Comparison of ENCODE assay signal across 20 cellular contexts in genomic region chr17:35534694-35535093, GRCh38. TPM values are rescaled to one million over a fixed set of nuclear protein-coding genes. Genes with fewer than 3 reads are reported as not detected.
DNase-seq lines count a peak whose midpoint lies in the region; ATAC-seq, FAIRE-seq and TF ChIP-seq lines count a peak whose summit lies in the region.
"Had no signal": no experiment of that assay in that cellular context is flagged by ENCODE, and none has a peak within 500 bp of the region (broad histone marks: within the 10 kb centered on the region; RNA-seq: fewer than 3 reads in every experiment).

No MANE protein-coding gene starts in this region.

- no peak overlapping the region for H2AFZ ChIP-seq in HepG2 (ENCODE audit: low read length)
- H2AFZ ChIP-seq: GM23248 had no signal

- H3K4me1 Mint-ChIP-seq in activated CD8-positive, alpha-beta T cell treated with anti-CD3 and anti-CD28 coated beads, Interleukin-2, amount 10 ng/mL, durations not matched to agents 7 days and 5 days (ENCODE audit: low read depth): peaks cover 40% of the 10 kb centered on the region

- peak overlapping the region; percentile 98 for H3K27ac Mint-ChIP-seq in activated CD8-positive, alpha-beta T cell treated with anti-CD3 and anti-CD28 coated beads, Interleukin-2, amount 10 ng/mL, durations not matched to agents 7 days and 5 days

- peak overlapping the region in 1 of 2 donors; percentile 54 for H3K9ac ChIP-seq in liver (ENCODE audit: low read depth in 1 of 2, low read length in 2 of 2)
- H3K9ac ChIP-seq in HepG2 (ENCODE audit: insufficient read depth, low read depth, low read length): no peak overlapping the region
- H3K9ac ChIP-seq: GM23248 had no signal

- H3K27me3 Mint-ChIP-seq in activated CD8-positive, alpha-beta T cell treated with anti-CD3 and anti-CD28 coated beads, Interleukin-2, amount 10 ng/mL, durations not matched to agents 7 days and 5 days (ENCODE audit: low read depth): no peaks in the 10 kb centered on the region

- no peak for ATAC-seq in HepG2
- no peak for ATAC-seq in activated CD8-positive, alpha-beta T cell treated with anti-CD3 and anti-CD28 coated beads, Interleukin-2, amount 10 ng/mL, durations not matched to agents 7 days and 5 days
- ATAC-seq in right lobe of liver: peak; percentile 78 to 86 (median 80)
- ATAC-seq: left colon had no signal

- H3K9me3 ChIP-seq in liver (ENCODE audit: control insufficient read depth in 4 of 4, low read length in 3 of 4) (no peaks in the 10 kb centered on the region), HepG2 (ENCODE audit: low read length) (no peaks in the 10 kb centered on the region), right lobe of liver (no peaks in the 10 kb centered on the region)
- H3K9me3 ChIP-seq: sigmoid colon had no signal

- no peak overlapping the region for H3K4me3 ChIP-seq in liver (ENCODE audit: low read depth in 1 of 3, low read length in 3 of 3)
- no peak overlapping the region for H3K4me3 ChIP-seq in HepG2 (replicated peaks in 1 of 3; ENCODE audit: insufficient read depth in 1 of 3, low read depth in 2 of 3, low read length in 3 of 3)
- no peak overlapping the region for H3K4me3 ChIP-seq in right lobe of liver
- H3K4me3 ChIP-seq in urinary bladder (ENCODE audit: low read depth, low read length): no peak overlapping the region
- H3K4me3 ChIP-seq: GM23248, sigmoid colon had no signal

- no peak for DNase-seq in HepG2 (ENCODE audit: low spot score)
- DNase-seq in activated CD8-positive, alpha-beta T cell treated with anti-CD3 and anti-CD28 coated beads, Interleukin-2, amount 10 ng/mL, durations not matched to agents 7 days and 5 days: no peak
- no peak for DNase-seq in right lobe of liver
- DNase-seq in DMS153 (lab: John Stamatoyannopoulos, UW): no peak
- DNase-seq in SHP77 (lab: John Stamatoyannopoulos, UW): no peak
- DNase-seq in AML-193 (lab: John Stamatoyannopoulos, UW): no peak
- DNase-seq: aorta; GM23248; left colon; NCI-H2029; NCI-H510A treated with DMSO at 0.1 percent for 48 hours; occipital lobe; Right ventricle myocardium superior; sigmoid colon; stimulated activated CD4-positive, alpha-beta T cell treated with anti-CD3 and anti-CD28 coated beads, Interleukin-2, amount 100 ng/mL, for 24 hours had no signal

- intact Hi-C loops in HepG2 (cut with micrococcal nuclease; ENCODE audit: unreplicated experiment): loop anchor here (10.0 kb wide), 1 partner anchor 1110 kb away; no protein-coding TSS in a partner anchor
- intact Hi-C loops in right lobe of liver (cut with DNase I): loop anchor here (5.0 to 10.0 kb wide), 2 partner anchors 222 to 360 kb away; no protein-coding TSS in a partner anchor

- in situ Hi-C loops in HepG2 (cut with HindIII; ENCODE audit: extremely low pct_ligation_motif_present, low pct_unique_long_range_greater_than_20kb): loop anchor here (5.0 to 25.0 kb wide), 3 partner anchors 222 to 1122 kb away; no protein-coding TSS in a partner anchor

- TF ChIP-seq RAD21 in liver (IDR thresholded peaks at IDR 0.05) (peak in 1 of 2 donors; percentile 39), HepG2 (CRISPR knock-in tag; IDR thresholded peaks at IDR 0.05) (no peak)

- no TSS peak for BruUV-seq in HepG2 (replicated peaks; lab: Mats Ljungman, UMichigan)

- H3K27me3 ChIP-seq in liver (ENCODE audit: control insufficient read depth in 4 of 4, insufficient read depth in 4 of 4, low read length in 3 of 4) (no peaks in the 10 kb centered on the region), HepG2 (ENCODE audit: control insufficient read depth in 1 of 2, insufficient read depth in 2 of 2, low read length in 2 of 2) (peaks cover 0 to 3% of the 10 kb centered on the region in 2 experiments; a peak in 1 of 5 replicates), right lobe of liver (no peaks in the 10 kb centered on the region)
- H3K27me3 ChIP-seq: sigmoid colon had no signal

- no peak for TF ChIP-seq POLR2A in HepG2 (IDR thresholded peaks at IDR 0.05; ENCODE audit: insufficient read depth in 1 of 2, low read depth in 2 of 2, low read length in 2 of 2)
- no peak for TF ChIP-seq POLR2A in right lobe of liver (IDR thresholded peaks at IDR 0.05)

- H3K27ac ChIP-seq in liver (ENCODE audit: low read depth in 1 of 2, low read length in 2 of 2) (peak overlapping the region in 1 of 2 donors; percentile 5), HepG2 (ENCODE audit: extremely low read length, insufficient read depth, low read length) (no peak overlapping the region), right lobe of liver (no peak overlapping the region), urinary bladder (ENCODE audit: low read depth) (peak overlapping the region; percentile 16)
- H3K27ac ChIP-seq: GM23248, sigmoid colon had no signal

- H3K36me3 ChIP-seq in liver (ENCODE audit: control insufficient read depth in 4 of 4, insufficient read depth in 3 of 4, low read depth in 1 of 4, low read length in 3 of 4) (no peaks in the 10 kb centered on the region), HepG2 (replicated peaks in 1 of 2; ENCODE audit: control insufficient read depth in 1 of 2, insufficient read depth in 2 of 2, low read length in 2 of 2) (no peaks in the 10 kb centered on the region), right lobe of liver (no peaks in the 10 kb centered on the region), urinary bladder (ENCODE audit: insufficient read depth) (no peaks in the 10 kb centered on the region)
- H3K36me3 ChIP-seq: sigmoid colon had no signal

- no peaks in the 10 kb centered on the region for H3K79me2 ChIP-seq in HepG2 (ENCODE audit: insufficient read depth, low read length)

- TF ChIP-seq EP300 in HepG2 (IDR thresholded peaks at IDR 0.05; ENCODE audit: low read depth in 2 of 2, low read length in 2 of 2): no peak
- TF ChIP-seq EP300 in HepG2 (CRISPR knock-in tag; IDR thresholded peaks at IDR 0.05; ENCODE audit: borderline replicate concordance): no peak

- TF ChIP-seq CTCF in liver (IDR thresholded peaks at IDR 0.05; ENCODE audit: low read depth, low read length, missing input control) (no peak), HepG2 (CRISPR knock-in tag; IDR thresholded peaks at IDR 0.05) (no peak), right lobe of liver (IDR thresholded peaks at IDR 0.05) (no peak)

- peaks cover 64% of the 10 kb centered on the region for H3K36me3 Mint-ChIP-seq in activated CD8-positive, alpha-beta T cell treated with anti-CD3 and anti-CD28 coated beads, Interleukin-2, amount 10 ng/mL, durations not matched to agents 7 days and 5 days (ENCODE audit: low read depth)

- H3K9me3 Mint-ChIP-seq in activated CD8-positive, alpha-beta T cell treated with anti-CD3 and anti-CD28 coated beads, Interleukin-2, amount 10 ng/mL, durations not matched to agents 7 days and 5 days (ENCODE audit: insufficient read depth): no peaks in the 10 kb centered on the region

- CTCF ChIA-PET in HepG2 (lab: Yijun Ruan, JAX; ENCODE audit: low intra/inter-chr PET ratio, low total read pairs): no interaction called here
- CTCF ChIA-PET in activated CD8-positive, alpha-beta T cell treated with anti-CD3 and anti-CD28 coated beads, Interleukin-2, amount 10 ng/mL, durations not matched to agents 7 days and 5 days (lab: Charles Lee): interaction anchor here (1.3 to 4.9 kb wide), 14 partner anchors 8 to 391 kb away, joined by 4 to 57 read pairs (median 10); partner anchors contain the start of genes PEX12, SLFN11 and SLFN5

- 21% methylated on average over 1 of the region's 1 CpG for WGBS in liver
- 15% methylated on average over 1 of the region's 1 CpG for WGBS in HepG2 (ENCODE audit: low lambda C conversion rate)
- WGBS in right lobe of liver (ENCODE audit: insufficient coverage, low coverage, low lambda C conversion rate, missing lambda C conversion rate): 19% methylated on average over 1 of the region's 1 CpG
- 21% methylated on average over 1 of the region's 1 CpG for WGBS in urinary bladder

- H3K4me1 ChIP-seq in liver (ENCODE audit: control insufficient read depth in 4 of 4, insufficient read depth in 4 of 4, low read length in 3 of 4) (peaks cover 2 to 18% (median 7%) of the 10 kb centered on the region in 4 donors), HepG2 (ENCODE audit: insufficient read depth, low read length) (no peaks in the 10 kb centered on the region), right lobe of liver (peaks cover 0 to 16% (median 6%) of the 10 kb centered on the region in 4 donors), urinary bladder (ENCODE audit: insufficient read depth) (no peaks in the 10 kb centered on the region)

- peak overlapping the region; percentile 82 for H3K4me3 Mint-ChIP-seq in activated CD8-positive, alpha-beta T cell treated with anti-CD3 and anti-CD28 coated beads, Interleukin-2, amount 10 ng/mL, durations not matched to agents 7 days and 5 days

- H3K4me2 ChIP-seq in HepG2 (ENCODE audit: low read depth, low read length): no peak overlapping the region

- FAIRE-seq in HepG2 (lab: Jason Lieb, UNC): no peak
- FAIRE-seq: endometrium, G401.6 had no signal

- H4K20me1 ChIP-seq in HepG2 (ENCODE audit: insufficient read depth, low read length): no peaks in the 10 kb centered on the region

- POLR2A ChIA-PET in HepG2 (lab: Yijun Ruan, JAX): no interaction called here
- POLR2A ChIA-PET in activated CD8-positive, alpha-beta T cell treated with anti-CD3 and anti-CD28 coated beads, Interleukin-2, amount 10 ng/mL, durations not matched to agents 7 days and 5 days (lab: Charles Lee): interaction anchor here (0.6 to 7.1 kb wide), 15 partner anchors 13 to 347 kb away, joined by 3 to 162 read pairs (median 5); partner anchors contain the start of genes AP2B1, SLFN11 and SLFN5

RNA-seq across cellular contexts. Expression of gene SLFN12L, which starts 2.8 kb away (rescaled TPM):
- total RNA-seq in liver: 1 to 10 TPM in 1 of 2 donors, under 1 TPM in 1; 0.37 to 2.2 TPM
- polyA plus RNA-seq in liver: under 1 TPM; 0.09 to 0.17 TPM
- total RNA-seq in HepG2 (2016; rRNA removed; fragmentation: Illumina TruSeq; extraction: Trizol): not detected in 2 replicates
- total RNA-seq in HepG2 (2016; cell fraction: cytosol; rRNA removed; fragmentation: Illumina TruSeq; extraction: Trizol; ENCODE audit: low read depth): not detected in 2 replicates
- not detected in 2 replicates for total RNA-seq in HepG2 (2016; cell fraction: insoluble cytoplasmic fraction; rRNA removed; fragmentation: Illumina TruSeq; extraction: Trizol)
- not detected in 2 replicates for total RNA-seq in HepG2 (2016; cell fraction: membrane; rRNA removed; fragmentation: Illumina TruSeq; extraction: Trizol)
- not detected in 2 replicates for total RNA-seq in HepG2 (2016; cell fraction: nucleus; rRNA removed; fragmentation: Illumina TruSeq; extraction: Trizol)
- not detected in 2 replicates for polyA plus RNA-seq in HepG2 (2011; rRNA removed)
- not detected in 2 replicates for polyA plus RNA-seq in HepG2 (2011; cell fraction: cytosol; rRNA removed)
- not detected in 2 replicates for polyA plus RNA-seq in HepG2 (2011; cell fraction: nucleus; rRNA removed)
- not detected in 2 replicates for polyA plus RNA-seq in HepG2 (2012)
- polyA plus RNA-seq in HepG2 (2016; cell fraction: cytosol; fragmentation: Illumina TruSeq; extraction: Trizol; ENCODE audit: low read depth): not detected in 2 replicates
- not detected in 2 replicates for polyA plus RNA-seq in HepG2 (2016; cell fraction: insoluble cytoplasmic fraction; fragmentation: Illumina TruSeq; extraction: Trizol; ENCODE audit: low read depth)
- polyA plus RNA-seq in HepG2 (2016; cell fraction: membrane; fragmentation: Illumina TruSeq; extraction: Trizol; ENCODE audit: low read depth): not detected in 2 replicates
- not detected in 2 replicates for polyA plus RNA-seq in HepG2 (2016; cell fraction: nucleus; fragmentation: Illumina TruSeq; extraction: Trizol; ENCODE audit: insufficient read depth, low read depth)
- 0.07 TPM in 1 of 2 replicates, not detected in the other for polyA minus RNA-seq in HepG2 (2011; rRNA and poly(A)+ RNA removed; ENCODE audit: low replicate concordance)
- polyA minus RNA-seq in HepG2 (2011; cell fraction: cytosol; rRNA and poly(A)+ RNA removed): not detected in 2 replicates
- polyA minus RNA-seq in HepG2 (2011; cell fraction: nucleus; rRNA and poly(A)+ RNA removed): not detected in 2 replicates
- 100 to 1,000 TPM; 115 to 123 TPM for total RNA-seq in activated CD8-positive, alpha-beta T cell treated with anti-CD3 and anti-CD28 coated beads, Interleukin-2, amount 10 ng/mL, durations not matched to agents 7 days and 5 days
- 1 to 10 TPM in 1 of 6 experiments, under 1 TPM in 4, not detected in 1; 0.32 to 2.6 (median 0.69) TPM for total RNA-seq in right lobe of liver
- total RNA-seq in urinary bladder: 3.6 TPM
- 0.30 TPM for polyA plus RNA-seq in urinary bladder
- total RNA-seq: occipital lobe had no signal
- polyA plus RNA-seq: GM23248 had no signal

RNA-seq across cellular contexts. Expression of gene SLFN14, which starts 25.9 kb away (rescaled TPM):
- total RNA-seq in liver (10 to 100 TPM in 1 of 2 donors, under 1 TPM in 1; under 0.01 to 23.7 TPM), HepG2 (2016; rRNA removed; fragmentation: Illumina TruSeq; extraction: Trizol) (not detected in 2 replicates), right lobe of liver (under 1 TPM in 2 of 6 experiments, not detected in 4; 0.12 to 0.42 TPM), urinary bladder (0.48 TPM)
- polyA plus RNA-seq in liver (not detected), HepG2 (2011; rRNA removed) (not detected in 2 replicates), urinary bladder (not detected)
- total RNA-seq in HepG2 (2016; cell fraction: cytosol; rRNA removed; fragmentation: Illumina TruSeq; extraction: Trizol; ENCODE audit: low read depth): not detected in 2 replicates
- total RNA-seq in HepG2 (2016; cell fraction: insoluble cytoplasmic fraction; rRNA removed; fragmentation: Illumina TruSeq; extraction: Trizol): not detected in 2 replicates
- total RNA-seq in HepG2 (2016; cell fraction: membrane; rRNA removed; fragmentation: Illumina TruSeq; extraction: Trizol): not detected in 2 replicates
- total RNA-seq in HepG2 (2016; cell fraction: nucleus; rRNA removed; fragmentation: Illumina TruSeq; extraction: Trizol): not detected in 2 replicates
- not detected in 2 replicates for polyA plus RNA-seq in HepG2 (2011; cell fraction: cytosol; rRNA removed)
- not detected in 2 replicates for polyA plus RNA-seq in HepG2 (2011; cell fraction: nucleus; rRNA removed)
- not detected in 2 replicates for polyA plus RNA-seq in HepG2 (2012)
- polyA plus RNA-seq in HepG2 (2016; cell fraction: cytosol; fragmentation: Illumina TruSeq; extraction: Trizol; ENCODE audit: low read depth): not detected in 2 replicates
- polyA plus RNA-seq in HepG2 (2016; cell fraction: insoluble cytoplasmic fraction; fragmentation: Illumina TruSeq; extraction: Trizol; ENCODE audit: low read depth): not detected in 2 replicates
- polyA plus RNA-seq in HepG2 (2016; cell fraction: membrane; fragmentation: Illumina TruSeq; extraction: Trizol; ENCODE audit: low read depth): not detected in 2 replicates
- not detected in 2 replicates for polyA plus RNA-seq in HepG2 (2016; cell fraction: nucleus; fragmentation: Illumina TruSeq; extraction: Trizol; ENCODE audit: insufficient read depth, low read depth)
- polyA minus RNA-seq in HepG2 (2011; rRNA and poly(A)+ RNA removed; ENCODE audit: low replicate concordance): not detected in 2 replicates
- polyA minus RNA-seq in HepG2 (2011; cell fraction: cytosol; rRNA and poly(A)+ RNA removed): not detected in 2 replicates
- polyA minus RNA-seq in HepG2 (2011; cell fraction: nucleus; rRNA and poly(A)+ RNA removed): not detected in 2 replicates
- not detected for total RNA-seq in activated CD8-positive, alpha-beta T cell treated with anti-CD3 and anti-CD28 coated beads, Interleukin-2, amount 10 ng/mL, durations not matched to agents 7 days and 5 days
- total RNA-seq: GM23248, left colon, mucosa of gallbladder, Right ventricle myocardium superior, sigmoid colon had no signal
- polyA plus RNA-seq: aorta, GM23248, sigmoid colon had no signal

RNA-seq across cellular contexts. Expression of gene PEX12, which starts 43.7 kb away (rescaled TPM):
- total RNA-seq in liver: 1 to 10 TPM; 2.3 to 2.4 TPM
- 1 to 10 TPM; 2.0 to 3.6 TPM for polyA plus RNA-seq in liver
- 4.3 and 5.1 TPM in 2 replicates for total RNA-seq in HepG2 (2016; rRNA removed; fragmentation: Illumina TruSeq; extraction: Trizol)
- 1.0 and 1.1 TPM in 2 replicates for total RNA-seq in HepG2 (2016; cell fraction: cytosol; rRNA removed; fragmentation: Illumina TruSeq; extraction: Trizol; ENCODE audit: low read depth)
- 4.9 and 5.4 TPM in 2 replicates for total RNA-seq in HepG2 (2016; cell fraction: insoluble cytoplasmic fraction; rRNA removed; fragmentation: Illumina TruSeq; extraction: Trizol)
- 3.0 TPM in 2 replicates for total RNA-seq in HepG2 (2016; cell fraction: membrane; rRNA removed; fragmentation: Illumina TruSeq; extraction: Trizol)
- 4.8 and 5.4 TPM in 2 replicates for total RNA-seq in HepG2 (2016; cell fraction: nucleus; rRNA removed; fragmentation: Illumina TruSeq; extraction: Trizol)
- 10.5 and 11.9 TPM in 2 replicates for polyA plus RNA-seq in HepG2 (2011; rRNA removed)
- polyA plus RNA-seq in HepG2 (2011; cell fraction: cytosol; rRNA removed): 8.0 and 10.7 TPM in 2 replicates
- polyA plus RNA-seq in HepG2 (2011; cell fraction: nucleus; rRNA removed): 2.6 and 4.6 TPM in 2 replicates
- polyA plus RNA-seq in HepG2 (2012): 6.1 and 7.2 TPM in 2 replicates
- 0.52 and 0.57 TPM in 2 replicates for polyA plus RNA-seq in HepG2 (2016; cell fraction: cytosol; fragmentation: Illumina TruSeq; extraction: Trizol; ENCODE audit: low read depth)
- 4.6 and 5.5 TPM in 2 replicates for polyA plus RNA-seq in HepG2 (2016; cell fraction: insoluble cytoplasmic fraction; fragmentation: Illumina TruSeq; extraction: Trizol; ENCODE audit: low read depth)
- 1.3 and 1.6 TPM in 2 replicates for polyA plus RNA-seq in HepG2 (2016; cell fraction: membrane; fragmentation: Illumina TruSeq; extraction: Trizol; ENCODE audit: low read depth)
- 6.0 and 6.5 TPM in 2 replicates for polyA plus RNA-seq in HepG2 (2016; cell fraction: nucleus; fragmentation: Illumina TruSeq; extraction: Trizol; ENCODE audit: insufficient read depth, low read depth)
- 17.7 and 20.0 TPM in 2 replicates for polyA minus RNA-seq in HepG2 (2011; rRNA and poly(A)+ RNA removed; ENCODE audit: low replicate concordance)
- polyA minus RNA-seq in HepG2 (2011; cell fraction: cytosol; rRNA and poly(A)+ RNA removed): 5.1 and 8.0 TPM in 2 replicates
- 5.7 and 6.6 TPM in 2 replicates for polyA minus RNA-seq in HepG2 (2011; cell fraction: nucleus; rRNA and poly(A)+ RNA removed)
- 1 to 10 TPM; 4.0 to 4.1 TPM for total RNA-seq in activated CD8-positive, alpha-beta T cell treated with anti-CD3 and anti-CD28 coated beads, Interleukin-2, amount 10 ng/mL, durations not matched to agents 7 days and 5 days
- total RNA-seq in right lobe of liver: 1 to 10 TPM; 2.9 to 6.4 (median 4.3) TPM
- 5.8 TPM for total RNA-seq in urinary bladder
- polyA plus RNA-seq in urinary bladder: 6.3 TPM

RNA-seq across cellular contexts. Expression of gene AP2B1, which starts 52.4 kb away (rescaled TPM):
- total RNA-seq in liver: 10 to 100 TPM; 25.4 to 55.6 TPM
- 10 to 100 TPM in 1 of 2 donors, 1 to 10 TPM in 1; 8.7 to 19.2 TPM for polyA plus RNA-seq in liver
- total RNA-seq in HepG2 (2016; rRNA removed; fragmentation: Illumina TruSeq; extraction: Trizol): 23.8 and 58.4 TPM in 2 replicates
- 7.7 and 8.3 TPM in 2 replicates for total RNA-seq in HepG2 (2016; cell fraction: cytosol; rRNA removed; fragmentation: Illumina TruSeq; extraction: Trizol; ENCODE audit: low read depth)
- 21.9 and 55.7 TPM in 2 replicates for total RNA-seq in HepG2 (2016; cell fraction: insoluble cytoplasmic fraction; rRNA removed; fragmentation: Illumina TruSeq; extraction: Trizol)
- total RNA-seq in HepG2 (2016; cell fraction: membrane; rRNA removed; fragmentation: Illumina TruSeq; extraction: Trizol): 24.9 and 27.8 TPM in 2 replicates
- 35.0 and 35.8 TPM in 2 replicates for total RNA-seq in HepG2 (2016; cell fraction: nucleus; rRNA removed; fragmentation: Illumina TruSeq; extraction: Trizol)
- 67.4 and 71.3 TPM in 2 replicates for polyA plus RNA-seq in HepG2 (2011; rRNA removed)
- polyA plus RNA-seq in HepG2 (2011; cell fraction: cytosol; rRNA removed): 55.0 and 79.8 TPM in 2 replicates
- polyA plus RNA-seq in HepG2 (2011; cell fraction: nucleus; rRNA removed): 30.8 and 37.5 TPM in 2 replicates
- polyA plus RNA-seq in HepG2 (2012): 71.1 and 87.3 TPM in 2 replicates
- 9.1 and 11.2 TPM in 2 replicates for polyA plus RNA-seq in HepG2 (2016; cell fraction: cytosol; fragmentation: Illumina TruSeq; extraction: Trizol; ENCODE audit: low read depth)
- 61.8 and 69.1 TPM in 2 replicates for polyA plus RNA-seq in HepG2 (2016; cell fraction: insoluble cytoplasmic fraction; fragmentation: Illumina TruSeq; extraction: Trizol; ENCODE audit: low read depth)
- polyA plus RNA-seq in HepG2 (2016; cell fraction: membrane; fragmentation: Illumina TruSeq; extraction: Trizol; ENCODE audit: low read depth): 20.2 and 25.9 TPM in 2 replicates
- 31.8 and 34.7 TPM in 2 replicates for polyA plus RNA-seq in HepG2 (2016; cell fraction: nucleus; fragmentation: Illumina TruSeq; extraction: Trizol; ENCODE audit: insufficient read depth, low read depth)
- polyA minus RNA-seq in HepG2 (2011; rRNA and poly(A)+ RNA removed; ENCODE audit: low replicate concordance): 118 and 224 TPM in 2 replicates
- polyA minus RNA-seq in HepG2 (2011; cell fraction: cytosol; rRNA and poly(A)+ RNA removed): 78.8 and 101 TPM in 2 replicates
- 59.2 and 75.5 TPM in 2 replicates for polyA minus RNA-seq in HepG2 (2011; cell fraction: nucleus; rRNA and poly(A)+ RNA removed)
- 100 to 1,000 TPM; 161 to 172 TPM for total RNA-seq in activated CD8-positive, alpha-beta T cell treated with anti-CD3 and anti-CD28 coated beads, Interleukin-2, amount 10 ng/mL, durations not matched to agents 7 days and 5 days
- 10 to 100 TPM; 33.8 to 62.7 (median 40.8) TPM for total RNA-seq in right lobe of liver
- total RNA-seq in urinary bladder: 69.7 TPM
- polyA plus RNA-seq in urinary bladder: 60.5 TPM

Comparison
In these comparisons a context has a peak if more than half of its experiments do, and no peak if none do; other contexts are left out.
1. ATAC-seq: peak in right lobe of liver (4 of 4); none in HepG2 (single experiment) and activated CD8-positive, alpha-beta T cell treated with anti-CD3 and anti-CD28 coated beads, Interleukin-2, amount 10 ng/mL, durations not matched to agents 7 days and 5 days (single experiment).
2. RNA of gene SLFN12L, which starts 2.8 kb away (total RNA-seq): 115 to 123 TPM in activated CD8-positive, alpha-beta T cell treated with anti-CD3 and anti-CD28 coated beads, Interleukin-2, amount 10 ng/mL, durations not matched to agents 7 days and 5 days; 3.6 TPM in urinary bladder (single experiment), 0.37 to 2.2 TPM in liver, 0.32 to 2.6 TPM in right lobe of liver and not detected in HepG2; every median in the first group is over 10 times any median in the second.